ENCODE assay signal across 26 cellular contexts in the genomic region with DNA sequence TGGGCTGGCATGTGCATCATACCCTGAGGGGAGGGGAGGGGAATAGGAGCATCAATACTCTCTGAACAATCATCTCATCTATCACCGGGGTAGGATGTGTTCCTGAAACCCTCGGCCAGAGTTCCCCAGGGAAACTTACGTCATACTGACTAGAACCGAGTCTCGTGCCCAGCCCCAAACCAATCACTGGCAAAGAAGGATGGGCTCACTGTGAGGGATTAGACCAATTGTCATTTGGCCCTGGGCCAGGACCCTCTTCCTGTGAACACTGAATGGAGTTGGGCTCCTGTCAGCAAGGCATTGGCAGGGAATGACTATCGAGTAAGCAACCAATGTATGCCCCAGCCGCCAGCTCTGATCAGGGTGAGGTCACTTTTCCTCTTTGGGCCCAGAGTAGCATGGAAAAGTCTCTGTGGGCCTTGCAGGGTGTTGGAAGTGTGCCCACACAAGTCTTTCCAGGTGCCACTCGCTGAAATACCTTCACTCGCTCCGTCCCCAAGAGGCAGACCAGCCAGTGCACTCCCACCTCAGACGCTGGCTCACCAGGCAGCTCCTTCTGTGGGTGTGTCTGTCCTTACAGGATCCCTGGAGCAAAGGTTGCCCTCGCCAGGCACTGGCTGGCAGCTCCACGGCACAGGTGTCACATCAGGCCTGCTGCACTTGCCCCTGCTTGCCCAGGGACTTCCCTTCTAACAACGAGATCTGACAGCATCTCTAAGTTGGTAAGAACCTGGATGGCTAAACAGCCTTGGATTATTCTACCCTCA.
A peak's percentile ranks its signal among the peaks of the same experiment; 100 is the strongest.
DNase-seq lines count a peak whose midpoint lies in the region; ATAC-seq and TF ChIP-seq lines count a peak whose summit lies in the region.
"Had no signal": no experiment of that assay in that cellular context is flagged by ENCODE, and none has a peak within 500 bp of the region (broad histone marks: within the 10 kb centered on the region; RNA-seq: fewer than 3 reads in every experiment).

No MANE protein-coding gene starts in this region.

- no peaks in the 10 kb centered on the region for H3K27me3 Mint-ChIP-seq in T-helper 2 cell treated with Interferon-gamma antibody and Interleukin-4, amounts not matched to agents 5 μg/mL and 100 μg/mL, for 36 hours (ENCODE audit: low read depth)
- H3K27me3 Mint-ChIP-seq: activated naive CD8-positive, alpha-beta T cell treated with anti-CD3 and anti-CD28 coated beads, Interleukin-2, amount 50 U/mL, for 24 hours had no signal

- no peaks in the 10 kb centered on the region for H3K36me3 ChIP-seq in spleen
- H3K36me3 ChIP-seq: heart right ventricle, vagina had no signal

- peak; percentile 89 for ATAC-seq in esophagus mucosa
- no peak for ATAC-seq in GM19351 (IDR thresholded peaks at IDR 0.05; ENCODE audit: unreplicated experiment)
- ATAC-seq: activated naive CD8-positive, alpha-beta T cell treated with anti-CD3 and anti-CD28 coated beads, Interleukin-2, amount 50 U/mL, for 24 hours; heart right ventricle; T-cell had no signal

- no peaks in the 10 kb centered on the region for H3K9me3 Mint-ChIP-seq in T-helper 2 cell treated with Interferon-gamma antibody and Interleukin-4, amounts not matched to agents 5 μg/mL and 100 μg/mL, for 36 hours
- H3K9me3 Mint-ChIP-seq: T-cell had no signal

- WGBS in spleen, 5 donors = 86 to 94% (median 87%) methylated on average over 9 to 14 of the region's 14 CpGs

- TF ChIP-seq CTCF in spleen (IDR thresholded peaks at IDR 0.05 in 8 of 11, conservative IDR thresholded peaks at IDR 0.05 in 3 of 11) = no peak

- no peaks in the 10 kb centered on the region for H3K27me3 ChIP-seq in spleen (replicated peaks in 1 of 7)
- H3K27me3 ChIP-seq: heart right ventricle, vagina had no signal

- intact Hi-C loops in spleen (cut with DNase I; ENCODE audit: low total_unique reads) = no loop called here

- no peaks in the 10 kb centered on the region for H3K36me3 Mint-ChIP-seq in T-helper 2 cell treated with Interferon-gamma antibody and Interleukin-4, amounts not matched to agents 5 μg/mL and 100 μg/mL, for 36 hours (ENCODE audit: low read depth)
- H3K36me3 Mint-ChIP-seq: naive B cell, T-cell had no signal

- H3K27ac ChIP-seq in spleen = no peak overlapping the region
- H3K27ac ChIP-seq: heart right ventricle, HL-60, vagina had no signal

- no peak overlapping the region for H3K27ac Mint-ChIP-seq in T-helper 2 cell treated with Interferon-gamma antibody and Interleukin-4, amounts not matched to agents 5 μg/mL and 100 μg/mL, for 36 hours
- H3K27ac Mint-ChIP-seq: activated naive CD8-positive, alpha-beta T cell treated with anti-CD3 and anti-CD28 coated beads, Interleukin-2, amount 50 U/mL, for 24 hours; naive B cell; T-cell had no signal

- H3K4me3 Mint-ChIP-seq in T-helper 2 cell treated with Interferon-gamma antibody and Interleukin-4, amounts not matched to agents 5 μg/mL and 100 μg/mL, for 36 hours = no peak overlapping the region
- H3K4me3 Mint-ChIP-seq: activated naive CD8-positive, alpha-beta T cell treated with anti-CD3 and anti-CD28 coated beads, Interleukin-2, amount 50 U/mL, for 24 hours; naive B cell; T-cell had no signal

- no peak for TF ChIP-seq POLR2A in spleen (IDR thresholded peaks at IDR 0.05)

- H3K9me3 ChIP-seq in spleen = no peaks in the 10 kb centered on the region
- H3K9me3 ChIP-seq: heart right ventricle, vagina had no signal

- no peaks in the 10 kb centered on the region for H3K4me1 Mint-ChIP-seq in T-helper 2 cell treated with Interferon-gamma antibody and Interleukin-4, amounts not matched to agents 5 μg/mL and 100 μg/mL, for 36 hours (ENCODE audit: low read depth)
- H3K4me1 Mint-ChIP-seq: activated naive CD8-positive, alpha-beta T cell treated with anti-CD3 and anti-CD28 coated beads, Interleukin-2, amount 50 U/mL, for 24 hours; naive B cell; T-cell had no signal

- H3K4me1 ChIP-seq in spleen = no peaks in the 10 kb centered on the region
- H3K4me1 ChIP-seq: heart right ventricle, vagina had no signal

- peak; percentile 48 for DNase-seq in NCI-H748 (lab: John Stamatoyannopoulos, UW; ENCODE audit: unreplicated experiment)
- no peak for DNase-seq in NCI-H748 treated with DMSO at 0.1 percent for 48 hours (lab: John Stamatoyannopoulos, UW)
- DNase-seq in NCI-H69 (lab: John Stamatoyannopoulos, UW) = peak; percentile 6
- peak; percentile 73 for DNase-seq in spleen
- DNase-seq in T-helper 2 cell treated with Interferon-gamma antibody and Interleukin-4, amounts not matched to agents 5 μg/mL and 100 μg/mL, for 36 hours (ENCODE audit: low spot score) = no peak
- DNase-seq in effector CD4-positive, alpha-beta T cell = no peak
- DNase-seq: activated gamma-delta T cell treated with Interleukin-2 at 50 U/mL for 16 hours; activated naive CD8-positive, alpha-beta T cell treated with anti-CD3 and anti-CD28 coated beads, Interleukin-2, amount 50 U/mL, for 24 hours; cerebellar nuclear complex; DMS53; foreskin fibroblast; H7; heart right ventricle; naive B cell; NCI-H1417; NCI-H526 treated with DMSO at 0.1 percent for 48 hours; occipital lobe; OCI-M1; Right ventricle myocardium superior; stimulated activated CD4-positive, alpha-beta T cell treated with anti-CD3 and anti-CD28 coated beads, Interleukin-2, amount 100 ng/mL, for 24 hours had no signal

- H3K4me3 ChIP-seq in spleen = no peak overlapping the region
- H3K4me3 ChIP-seq: heart right ventricle, skin epidermis, vagina had no signal

Comparison
In these comparisons a context has a peak if more than half of its experiments do, and no peak if none do; other contexts are left out.
1. DNase-seq: peak in NCI-H748 (single experiment), NCI-H69 (single experiment) and spleen (single experiment); none in NCI-H748 treated with DMSO at 0.1 percent for 48 hours (single experiment), T-helper 2 cell treated with Interferon-gamma antibody and Interleukin-4, amounts not matched to agents 5 μg/mL and 100 μg/mL, for 36 hours (single experiment) and effector CD4-positive, alpha-beta T cell (single experiment).